8 cellular contexts compared by ENCODE assay signal in the genomic region with DNA sequence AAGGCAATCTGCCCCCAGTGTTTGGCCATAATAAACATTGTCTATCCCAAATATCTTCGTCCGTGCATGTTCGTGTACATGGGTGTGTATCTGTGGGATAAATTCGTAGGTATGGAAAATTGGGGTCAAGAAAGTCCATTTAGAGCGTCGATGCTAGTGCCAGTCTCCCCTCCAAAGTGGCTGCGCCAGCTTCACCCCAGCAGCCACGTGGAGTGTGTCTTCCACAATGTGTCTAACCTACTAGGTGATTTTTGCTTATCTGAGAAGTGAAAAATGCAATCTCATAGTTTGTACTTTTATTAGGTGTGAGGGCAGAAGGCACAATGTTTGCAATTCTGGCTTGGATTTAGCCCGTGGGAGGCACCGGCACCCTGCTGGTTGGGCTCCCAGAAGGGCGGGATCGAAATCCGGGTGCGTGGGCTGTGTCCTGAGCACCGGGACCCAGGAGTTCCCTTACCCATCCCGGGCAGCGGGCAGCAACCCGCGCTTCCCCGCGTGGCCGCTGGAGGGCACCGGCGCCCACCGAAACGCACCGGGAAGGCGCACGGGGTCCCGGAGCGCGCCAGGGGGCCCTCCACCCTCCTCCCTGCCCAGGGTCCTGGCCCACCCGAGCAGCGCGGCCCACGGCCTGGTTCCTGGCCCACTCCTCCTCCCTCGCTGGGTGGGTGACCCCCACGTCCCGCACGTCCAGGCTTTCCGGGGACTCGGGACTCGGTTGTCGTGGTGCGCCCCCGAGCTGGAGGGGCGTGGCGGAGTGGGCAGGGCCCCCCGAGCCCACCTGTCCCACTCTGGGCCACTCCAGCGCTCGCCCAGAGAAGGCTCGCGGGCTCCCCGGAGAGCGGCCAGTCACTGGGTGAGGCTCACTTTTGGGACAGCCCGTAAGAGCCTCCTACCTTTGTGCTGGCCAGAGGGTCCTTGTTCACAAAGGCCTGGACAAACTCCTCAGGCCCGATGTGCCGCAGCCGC. TPM values are rescaled to one million over a fixed set of nuclear protein-coding genes. Genes with fewer than 3 reads are reported as not detected.
DNase-seq lines count a peak whose midpoint lies in the region; ATAC-seq and TF ChIP-seq lines count a peak whose summit lies in the region.

No MANE protein-coding gene starts in this region.

- no peaks in the 10 kb centered on the region for H3K36me3 Mint-ChIP-seq in activated CD4-positive, alpha-beta memory T cell treated with anti-CD3 and anti-CD28 coated beads for 36 hours
- no peaks in the 10 kb centered on the region for H3K36me3 Mint-ChIP-seq in osteocyte (ENCODE audit: unreplicated experiment)

- H3K27ac Mint-ChIP-seq in activated CD4-positive, alpha-beta memory T cell treated with anti-CD3 and anti-CD28 coated beads for 36 hours: no peak overlapping the region
- no peak overlapping the region for H3K27ac Mint-ChIP-seq in osteocyte (ENCODE audit: unreplicated experiment)

- no peaks in the 10 kb centered on the region for H3K79me2 ChIP-seq in HCT116 (ENCODE audit: insufficient read depth, low read length)

- no peak overlapping the region for H3K27ac ChIP-seq in HCT116 (ENCODE audit: low read depth, low read length)

- H3K9ac ChIP-seq in HCT116 (ENCODE audit: low read length): no peak overlapping the region

- no peaks in the 10 kb centered on the region for H3K9me2 ChIP-seq in HCT116 (ENCODE audit: insufficient read depth)

- no peaks in the 10 kb centered on the region for H3K4me1 Mint-ChIP-seq in activated CD4-positive, alpha-beta memory T cell treated with anti-CD3 and anti-CD28 coated beads for 36 hours (ENCODE audit: low read depth)
- no peaks in the 10 kb centered on the region for H3K4me1 Mint-ChIP-seq in osteocyte (ENCODE audit: unreplicated experiment)

- TF ChIP-seq POLR2A in HCT116 (IDR thresholded peaks at IDR 0.05; ENCODE audit: borderline replicate concordance, extremely low read depth, insufficient read depth, insufficient read length): no peak

- ATAC-seq in HCT116 (peak; percentile 92), GM21390 (IDR thresholded peaks at IDR 0.05; ENCODE audit: unreplicated experiment) (no peak)

- CTCF ChIA-PET in BJ (lab: Yijun Ruan, JAX): interaction anchor here (2.8 to 2.9 kb wide), 2 partner anchors 82 to 345 kb away, joined by 8 to 11 read pairs; a partner anchor contains a TSS
- CTCF ChIA-PET in HCT116 (lab: Charles Lee): no interaction called here
- CTCF ChIA-PET in activated CD4-positive, alpha-beta memory T cell treated with anti-CD3 and anti-CD28 coated beads for 36 hours (lab: Charles Lee): interaction anchor here (1.1 to 1.9 kb wide), 2 partner anchors 82 to 202 kb away, joined by 4 to 5 read pairs; a partner anchor contains a TSS

- H3K9me3 ChIP-seq in HCT116 (ENCODE audit: control insufficient read depth in 1 of 2, insufficient read depth in 1 of 2, low read depth in 1 of 2, low read length in 2 of 2): no peaks in the 10 kb centered on the region

- H3K4me3 Mint-ChIP-seq in activated CD4-positive, alpha-beta memory T cell treated with anti-CD3 and anti-CD28 coated beads for 36 hours: no peak overlapping the region
- H3K4me3 Mint-ChIP-seq in osteocyte (ENCODE audit: unreplicated experiment): no peak overlapping the region

- H3K36me3 ChIP-seq in BJ (ENCODE audit: control insufficient read depth, insufficient read depth, low read length): no peaks in the 10 kb centered on the region
- H3K36me3 ChIP-seq in HCT116 (ENCODE audit: control insufficient read depth in 1 of 2, insufficient read depth in 2 of 2, low read length in 2 of 2): no peaks in the 10 kb centered on the region

- no peak for DNase-seq in BJ (ENCODE audit: low read depth)
- no peak for DNase-seq in HCT116 (ENCODE audit: low read depth, low spot score)
- peak; percentile 40 for DNase-seq in activated CD4-positive, alpha-beta memory T cell treated with anti-CD3 and anti-CD28 coated beads for 36 hours
- peak in 1 of 2 donors; percentile 46 for DNase-seq in foreskin fibroblast
- peak; percentile 85 for DNase-seq in osteocyte (ENCODE audit: extremely low spot score, unreplicated experiment)
- DNase-seq in COLO829 (ENCODE audit: low spot score): no peak
- DNase-seq in DMS114 treated with DMSO at 0.1 percent for 48 hours (lab: John Stamatoyannopoulos, UW; ENCODE audit: unreplicated experiment): no peak

- no peak overlapping the region for H2AFZ ChIP-seq in HCT116 (ENCODE audit: low read depth, low read length, poor library complexity, severe bottlenecking)

- intact Hi-C loops in HCT116 (cut with micrococcal nuclease): loop anchor here (1.0 to 10.0 kb wide), 7 partner anchors 82 to 545 kb away; a partner anchor contains a TSS
- intact Hi-C loops in activated CD4-positive, alpha-beta memory T cell treated with anti-CD3 and anti-CD28 coated beads for 36 hours (cut with micrococcal nuclease): loop anchor here (5.0 kb wide), 1 partner anchor 85 kb away; no protein-coding TSS in a partner anchor

- H3K4me1 ChIP-seq in HCT116 (ENCODE audit: control insufficient read depth in 1 of 2, insufficient read depth in 2 of 2, low read length in 2 of 2): peaks cover 0 to 9% of the 10 kb centered on the region in 2 experiments; a peak in 1 of 4 replicates

- TF ChIP-seq RAD21 in HCT116 (IDR thresholded peaks at IDR 0.05; ENCODE audit: low read depth): peak; percentile 86

- peak overlapping the region; percentile 48 for H3K4me2 ChIP-seq in HCT116 (ENCODE audit: low read length)

- BruUV-seq in HCT116 (replicated peaks; lab: Mats Ljungman, UMichigan): no TSS peak

- H3K9me3 Mint-ChIP-seq in activated CD4-positive, alpha-beta memory T cell treated with anti-CD3 and anti-CD28 coated beads for 36 hours: no peaks in the 10 kb centered on the region
- H3K9me3 Mint-ChIP-seq in osteocyte (ENCODE audit: unreplicated experiment): no peaks in the 10 kb centered on the region

- RAD21 ChIA-PET in HCT116 (lab: Charles Lee; ENCODE audit: low non-redundant PET in 1 of 2, low total read pairs in 2 of 2, uncharacterized antibody in 2 of 2, unreplicated experiment in 2 of 2): no interaction called here

- no peaks in the 10 kb centered on the region; the same call in 1 of the 2 replicates for H3K27me3 ChIP-seq in BJ (ENCODE audit: control insufficient read depth, insufficient read depth, low read length)
- no peaks in the 10 kb centered on the region for H3K27me3 ChIP-seq in HCT116 (ENCODE audit: insufficient read depth, low read length)

- peak; percentile 62 for TF ChIP-seq CTCF in BJ (IDR thresholded peaks at IDR 0.05; ENCODE audit: insufficient read depth, low read depth, low read length)
- TF ChIP-seq CTCF in HCT116 (IDR thresholded peaks at IDR 0.05 in 2 of 3, conservative IDR thresholded peaks at IDR 0.05 in 1 of 3; ENCODE audit: borderline replicate concordance in 1 of 3, insufficient read depth in 1 of 3, low read depth in 2 of 3, low read length in 2 of 3): peak; percentile 81 to 84 (median 83)
- peak; percentile 60 for TF ChIP-seq CTCF in foreskin fibroblast (IDR thresholded peaks at IDR 0.05; ENCODE audit: low read depth, low read length)
- TF ChIP-seq CTCF in osteocyte (IDR thresholded peaks at IDR 0.05): peak; percentile 84

- H3K27me3 Mint-ChIP-seq in activated CD4-positive, alpha-beta memory T cell treated with anti-CD3 and anti-CD28 coated beads for 36 hours: no peaks in the 10 kb centered on the region
- peaks cover 39% of the 10 kb centered on the region for H3K27me3 Mint-ChIP-seq in osteocyte (ENCODE audit: unreplicated experiment)

- H4K20me1 ChIP-seq in HCT116 (ENCODE audit: insufficient read depth): no peaks in the 10 kb centered on the region

- POLR2A ChIA-PET in BJ (lab: Charles Lee): no interaction called here
- POLR2A ChIA-PET in HCT116 (lab: Charles Lee): no interaction called here
- POLR2A ChIA-PET in activated CD4-positive, alpha-beta memory T cell treated with anti-CD3 and anti-CD28 coated beads for 36 hours (lab: Charles Lee): no interaction called here

- no peak overlapping the region for H3K4me3 ChIP-seq in BJ (ENCODE audit: low read depth, low read length)
- H3K4me3 ChIP-seq in HCT116 (replicated peaks in 1 of 2; ENCODE audit: low read depth in 1 of 2, low read length in 2 of 2): no peak overlapping the region
- H3K4me3 ChIP-seq in foreskin fibroblast (ENCODE audit: low read depth in 1 of 2, low read length in 2 of 2): no peak overlapping the region

TF ChIP-seq in HCT116, 20 proteins besides CTCF, POLR2A, EP300 and RAD21:
- TF ChIP-seq SP1 (IDR thresholded peaks at IDR 0.05; ENCODE audit: low read depth): no peak
- no peak for TF ChIP-seq SRF (IDR thresholded peaks at IDR 0.05; ENCODE audit: low read depth)
- no peak for TF ChIP-seq CEBPB (IDR thresholded peaks at IDR 0.05; ENCODE audit: low read depth)

RNA-seq across cellular contexts. Expression of a gene that starts 55.4 kb away (rescaled TPM):
- polyA plus RNA-seq in BJ (2011; rRNA removed): 32.7 and 41.1 TPM in 2 replicates
- polyA minus RNA-seq in BJ (2011; rRNA and poly(A)+ RNA removed): 8.5 and 10.6 TPM in 2 replicates
- 34.9 TPM for total RNA-seq in HCT116 (2021; ENCODE audit: unreplicated experiment)
- polyA plus RNA-seq in HCT116 (2012): 27.6 and 36.1 TPM in 2 replicates
- total RNA-seq in activated CD4-positive, alpha-beta memory T cell treated with anti-CD3 and anti-CD28 coated beads for 36 hours: 10 to 100 TPM in 1 of 2 experiments, 1 to 10 TPM in 1; 9.9 to 10.1 TPM
- total RNA-seq in osteocyte: 70.8 and 78.4 TPM in 2 replicates

Comparison
In these comparisons a context has a peak if more than half of its experiments do, and no peak if none do; other contexts are left out.
1. DNase-seq: peak in activated CD4-positive, alpha-beta memory T cell treated with anti-CD3 and anti-CD28 coated beads for 36 hours (single experiment) and osteocyte (single experiment); none in BJ (single experiment), HCT116 (single experiment), COLO829 (single experiment) and DMS114 treated with DMSO at 0.1 percent for 48 hours (single experiment).
2. Peak in every context shown above with its lines, with median percentiles within 50 percentile points of each other: CTCF ChIP-seq.